ENCODE assay signal across 8 cellular contexts in the genomic region with DNA sequence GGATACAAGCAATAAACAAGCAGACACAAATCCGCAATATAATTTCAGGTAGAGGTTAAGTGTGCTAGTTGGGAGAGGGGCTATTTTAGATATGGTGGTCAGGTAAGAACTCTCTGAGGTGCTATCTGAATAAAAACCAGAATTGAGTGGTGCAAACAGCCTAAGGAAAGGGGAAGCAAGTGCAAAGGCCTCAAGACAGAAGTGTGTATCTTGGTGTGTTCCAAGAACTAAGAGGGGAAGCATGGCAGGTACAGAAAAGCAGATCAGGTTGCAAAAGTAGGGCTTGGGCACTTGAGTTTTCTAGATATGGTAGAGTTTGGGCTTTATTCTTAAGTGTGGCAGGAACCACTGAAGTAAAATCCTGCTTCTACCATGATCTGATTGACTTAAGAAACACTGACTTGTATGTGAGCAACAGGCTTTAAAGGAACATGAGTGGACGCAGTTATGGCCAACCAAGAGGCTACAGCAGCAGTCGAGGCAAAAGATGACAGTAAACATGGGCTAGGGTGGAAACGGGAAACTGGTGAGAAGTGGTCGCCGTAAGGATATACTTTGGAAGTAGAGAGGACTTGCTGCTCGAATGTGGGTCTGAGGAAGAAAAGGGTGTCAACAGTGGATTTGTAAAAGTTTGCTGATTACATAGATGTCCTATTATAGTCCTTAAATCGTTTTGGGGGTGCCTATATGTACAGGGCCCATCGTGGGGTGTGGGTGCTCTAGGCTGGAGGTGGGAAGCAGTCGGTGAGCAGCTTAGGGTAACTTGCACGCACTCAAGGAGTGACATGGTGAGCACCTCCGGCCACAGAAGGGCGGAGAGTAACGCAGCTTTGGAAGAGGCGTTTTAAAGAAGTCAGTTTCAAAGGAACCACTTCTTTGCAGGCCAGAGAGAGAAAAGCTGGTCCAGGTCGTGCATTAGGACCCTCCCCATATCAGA. TPM values are rescaled to one million over a fixed set of nuclear protein-coding genes. Genes with fewer than 3 reads are reported as not detected.
A peak's percentile ranks its signal among the peaks of the same experiment; 100 is the strongest.
DNase-seq lines count a peak whose midpoint lies in the region; ATAC-seq and TF ChIP-seq lines count a peak whose summit lies in the region.

No MANE protein-coding gene starts in this region.

- H3K9me3 ChIP-seq in CD4-positive, alpha-beta memory T cell (ENCODE audit: control insufficient read depth in 1 of 2, low read length in 2 of 2): no peaks in the 10 kb centered on the region
- H3K9me3 ChIP-seq in liver (ENCODE audit: control insufficient read depth in 4 of 4, low read length in 3 of 4): no peaks in the 10 kb centered on the region
- H3K9me3 ChIP-seq in stomach: no peaks in the 10 kb centered on the region

- peaks cover 38% of the 10 kb centered on the region for H3K4me1 ChIP-seq in CD4-positive, alpha-beta memory T cell (ENCODE audit: insufficient read depth, low read length)
- peaks cover 8 to 31% (median 20%) of the 10 kb centered on the region in 4 donors for H3K4me1 ChIP-seq in liver (ENCODE audit: control insufficient read depth in 4 of 4, insufficient read depth in 4 of 4, low read length in 3 of 4)
- peaks cover 17 to 37% (median 27%) of the 10 kb centered on the region in 4 donors for H3K4me1 ChIP-seq in stomach

- H3K27me3 ChIP-seq in CD4-positive, alpha-beta memory T cell (ENCODE audit: insufficient read depth, low read length): no peaks in the 10 kb centered on the region
- no peaks in the 10 kb centered on the region for H3K27me3 ChIP-seq in liver (ENCODE audit: control insufficient read depth in 4 of 4, insufficient read depth in 4 of 4, low read length in 3 of 4)
- no peaks in the 10 kb centered on the region for H3K27me3 ChIP-seq in stomach

- TF ChIP-seq EP300 in stomach (IDR thresholded peaks at IDR 0.05): no peak

- TF ChIP-seq RAD21 in liver (IDR thresholded peaks at IDR 0.05): no peak

- peak; percentile 25 to 43 (median 31) for DNase-seq in CD4-positive, alpha-beta memory T cell
- DNase-seq in cerebellar cortex (ENCODE audit: low spot score) (peak; percentile 52), stomach (peak; percentile 34), dedifferentiated amniotic fluid mesenchymal stem cell (ENCODE audit: extremely low spot score) (no peak)

- H3K36me3 ChIP-seq in CD4-positive, alpha-beta memory T cell (ENCODE audit: insufficient read depth, low read length): peaks cover 15% of the 10 kb centered on the region
- H3K36me3 ChIP-seq in liver (ENCODE audit: control insufficient read depth in 4 of 4, insufficient read depth in 3 of 4, low read depth in 1 of 4, low read length in 3 of 4): peaks cover 0 to 20% (median 9%) of the 10 kb centered on the region in 4 donors
- peaks cover 5 to 28% (median 25%) of the 10 kb centered on the region in 4 donors for H3K36me3 ChIP-seq in stomach

- peak overlapping the region; percentile 78 to 87 for H3K4me3 ChIP-seq in CD4-positive, alpha-beta memory T cell (ENCODE audit: low read length in 2 of 2)
- peak overlapping the region; percentile 73 to 97 (median 85) for H3K4me3 ChIP-seq in liver (ENCODE audit: low read depth in 1 of 3, low read length in 3 of 3)
- peak overlapping the region; percentile 68 to 88 (median 84) for H3K4me3 ChIP-seq in stomach

- POLR2A ChIA-PET in CD4-positive, alpha-beta memory T cell (lab: Charles Lee; ENCODE audit: partially characterized antibody): interaction anchor here (0.8 to 2.9 kb wide), 12 partner anchors 10 to 1082 kb away, joined by 3 to 96 read pairs (median 4); a partner anchor contains a TSS

- peak overlapping the region; percentile 92 to 98 (median 94) for H3K4me3 Mint-ChIP-seq in CD4-positive, alpha-beta memory T cell
- H3K4me3 Mint-ChIP-seq in T-helper 1 cell treated with Interleukin-12 subunit alpha and Interleukin-12 subunit beta and Interleukin-4 antibody, amounts not matched to agents 30 μg/mL and 1 μg/mL, for 36 hours: peak overlapping the region; percentile 95

- no peak for TF ChIP-seq CTCF in liver (IDR thresholded peaks at IDR 0.05; ENCODE audit: low read depth, low read length, missing input control)
- no peak for TF ChIP-seq CTCF in stomach (IDR thresholded peaks at IDR 0.05)

- H3K36me3 Mint-ChIP-seq in CD4-positive, alpha-beta memory T cell: peaks cover 11 to 25% of the 10 kb centered on the region in 2 donors
- peaks cover 9% of the 10 kb centered on the region for H3K36me3 Mint-ChIP-seq in T-helper 1 cell treated with Interleukin-12 subunit alpha and Interleukin-12 subunit beta and Interleukin-4 antibody, amounts not matched to agents 30 μg/mL and 1 μg/mL, for 36 hours (ENCODE audit: low read depth)

- peaks cover 29 to 43% (median 36%) of the 10 kb centered on the region in 4 donors for H3K4me1 Mint-ChIP-seq in CD4-positive, alpha-beta memory T cell
- H3K4me1 Mint-ChIP-seq in T-helper 1 cell treated with Interleukin-12 subunit alpha and Interleukin-12 subunit beta and Interleukin-4 antibody, amounts not matched to agents 30 μg/mL and 1 μg/mL, for 36 hours (ENCODE audit: low read depth): peaks cover 26% of the 10 kb centered on the region

- H3K27ac Mint-ChIP-seq in CD4-positive, alpha-beta memory T cell: peak overlapping the region; percentile 84 to 97 (median 94)
- peak overlapping the region; percentile 91 for H3K27ac Mint-ChIP-seq in T-helper 1 cell treated with Interleukin-12 subunit alpha and Interleukin-12 subunit beta and Interleukin-4 antibody, amounts not matched to agents 30 μg/mL and 1 μg/mL, for 36 hours

- H3K27me3 Mint-ChIP-seq in CD4-positive, alpha-beta memory T cell: no peaks in the 10 kb centered on the region
- H3K27me3 Mint-ChIP-seq in T-helper 1 cell treated with Interleukin-12 subunit alpha and Interleukin-12 subunit beta and Interleukin-4 antibody, amounts not matched to agents 30 μg/mL and 1 μg/mL, for 36 hours (ENCODE audit: low read depth): no peaks in the 10 kb centered on the region

- peak overlapping the region; percentile 81 to 97 for H3K9ac ChIP-seq in liver (ENCODE audit: low read depth in 1 of 2, low read length in 2 of 2)

- 7% methylated on average over 16 of the region's 16 CpGs for WGBS in liver
- WGBS in stomach, 5 donors: 6 to 7% (median 6%) methylated on average over 16 of the region's 16 CpGs

- H3K27ac ChIP-seq in CD4-positive, alpha-beta memory T cell (ENCODE audit: low read depth, low read length): peak overlapping the region; percentile 75
- H3K27ac ChIP-seq in liver (ENCODE audit: low read depth in 1 of 2, low read length in 2 of 2) (peak overlapping the region; percentile 88 to 92), stomach (peak overlapping the region; percentile 82 to 89 (median 85))

- CTCF ChIA-PET in CD4-positive, alpha-beta memory T cell (lab: Charles Lee; ENCODE audit: partially characterized antibody): interaction anchor here (0.7 to 2.4 kb wide), 7 partner anchors 8 to 809 kb away, joined by 3 to 23 read pairs (median 3); no protein-coding TSS in a partner anchor

- ATAC-seq in GM19438 (IDR thresholded peaks at IDR 0.05; ENCODE audit: low read depth, unreplicated experiment): peak; percentile 59
- peak; percentile 56 for ATAC-seq in HG03432 (IDR thresholded peaks at IDR 0.05; ENCODE audit: unreplicated experiment)

- TF ChIP-seq POLR2A in stomach (IDR thresholded peaks at IDR 0.05): no peak

- H3K9me3 Mint-ChIP-seq in CD4-positive, alpha-beta memory T cell: peaks cover 0 to 2% (median 0%) of the 10 kb centered on the region in 8 donors
- H3K9me3 Mint-ChIP-seq in T-helper 1 cell treated with Interleukin-12 subunit alpha and Interleukin-12 subunit beta and Interleukin-4 antibody, amounts not matched to agents 30 μg/mL and 1 μg/mL, for 36 hours: no peaks in the 10 kb centered on the region

- intact Hi-C loops in CD4-positive, alpha-beta memory T cell (cut with micrococcal nuclease): loop anchor here (5.0 kb wide), 1 partner anchor 273 kb away; no protein-coding TSS in a partner anchor
- intact Hi-C loops in stomach (cut with DNase I; ENCODE audit: low total_unique reads): no loop called here

TF ChIP-seq in liver, 16 proteins besides CTCF, POLR2A, EP300 and RAD21:
- TF ChIP-seq EGR1 (IDR thresholded peaks at IDR 0.05; ENCODE audit: low read depth in 2 of 2) (no peak), RXRA (IDR thresholded peaks at IDR 0.05) (no peak)

RNA-seq across cellular contexts. Expression of a gene that starts 0.7 kb away (rescaled TPM):
- total RNA-seq in CD4-positive, alpha-beta memory T cell: 10 to 100 TPM; 15.9 to 16.8 TPM
- 10 to 100 TPM; 15.9 to 16.7 TPM for polyA plus RNA-seq in CD4-positive, alpha-beta memory T cell
- total RNA-seq in liver (10 to 100 TPM in 1 of 2 donors, 1 to 10 TPM in 1; 7.8 to 11.4 TPM), stomach (10 to 100 TPM in 2 of 5 donors, 1 to 10 TPM in 2, not detected in 1; 3.6 to 21.8 (median 12.6) TPM)
- polyA plus RNA-seq in liver (10 to 100 TPM in 1 of 2 donors, 1 to 10 TPM in 1; 5.7 to 11.1 TPM), stomach (10 to 100 TPM in 1 of 3 donors, 1 to 10 TPM in 2; 7.8 to 11.6 (median 8.2) TPM)

RNA-seq across cellular contexts. Expression of a gene that starts 6.4 kb away (rescaled TPM):
- 1 to 10 TPM; 4.8 to 5.3 TPM for total RNA-seq in CD4-positive, alpha-beta memory T cell
- 1 to 10 TPM; 1.6 to 1.8 TPM for polyA plus RNA-seq in CD4-positive, alpha-beta memory T cell
- total RNA-seq in liver (1 to 10 TPM; 3.5 to 8.3 TPM), stomach (10 to 100 TPM in 1 of 5 donors, 1 to 10 TPM in 3, under 1 TPM in 1; under 0.01 to 12.9 (median 5.1) TPM)
- polyA plus RNA-seq in liver (1 to 10 TPM; 2.1 to 2.2 TPM), stomach (1 to 10 TPM; 1.1 to 1.2 (median 1.1) TPM)
